Comparison of ENCODE assay signal across 8 cellular contexts in genomic region chrX:119004920-119005524, GRCh38. TPM values are rescaled to one million over a fixed set of nuclear protein-coding genes. Genes with fewer than 3 reads are reported as not detected.
DNase-seq lines count a peak whose midpoint lies in the region; ATAC-seq, FAIRE-seq and TF ChIP-seq lines count a peak whose summit lies in the region.

No MANE protein-coding gene starts in this region.

- no peak overlapping the region for H3K9ac ChIP-seq in K562 (ENCODE audit: insufficient read depth in 1 of 2, low read depth in 2 of 2, low read length in 2 of 2)

- no peaks in the 10 kb centered on the region for H3K9me3 ChIP-seq in K562 (replicated peaks; ENCODE audit: control insufficient read depth, insufficient read depth, low read depth, low read length)

- POLR2A ChIA-PET in K562 (lab: Yijun Ruan, JAX) = no interaction called here

- no peak overlapping the region for H3K4me2 ChIP-seq in K562 (ENCODE audit: insufficient read depth, low read length)

- no peaks in the 10 kb centered on the region; a peak in 1 of 5 replicates for H3K4me1 ChIP-seq in K562 (replicated peaks in 1 of 2; ENCODE audit: control insufficient read depth in 2 of 2, insufficient read depth in 2 of 2, low read length in 2 of 2)

- H4K20me1 ChIP-seq in K562 (replicated peaks; ENCODE audit: control insufficient read depth, insufficient read depth, low read length) = no peaks in the 10 kb centered on the region

- WGBS in K562 (ENCODE audit: insufficient coverage, low coverage, missing lambda C conversion rate) = 8% methylated on average over 4 of the region's 5 CpGs

- H3K4me3 ChIP-seq in LNCaP clone FGC (ENCODE audit: low read depth, low read length) = no peak overlapping the region
- no peak overlapping the region for H3K4me3 ChIP-seq in K562
- no peak overlapping the region for H3K4me3 ChIP-seq in kidney epithelial cell (ENCODE audit: low read depth, low read length)

- peak; percentile 80 for TF ChIP-seq CTCF in LNCaP clone FGC (IDR thresholded peaks at IDR 0.05; ENCODE audit: control insufficient read depth, extremely low read depth, insufficient read depth)
- peak; percentile 67 to 87 (median 69) for TF ChIP-seq CTCF in K562 (IDR thresholded peaks at IDR 0.05 in 2 of 3, conservative IDR thresholded peaks at IDR 0.05 in 1 of 3; ENCODE audit: insufficient read depth in 2 of 3, low read depth in 1 of 3, low read length in 3 of 3)
- TF ChIP-seq CTCF in kidney epithelial cell (IDR thresholded peaks at IDR 0.05; ENCODE audit: insufficient read depth, low read length, poor library complexity, severe bottlenecking) = peak; percentile 92

- H3K27me3 ChIP-seq in K562 (ENCODE audit: control insufficient read depth in 2 of 2, insufficient read depth in 2 of 2, low read length in 2 of 2) (no peaks in the 10 kb centered on the region), kidney epithelial cell (ENCODE audit: control insufficient read depth, insufficient read depth, low read length) (no peaks in the 10 kb centered on the region)

- CTCF ChIA-PET in K562 (lab: Yijun Ruan, JAX; ENCODE audit: low intra/inter-chr PET ratio) = interaction anchor here (1.8 kb wide), 1 partner anchor 62 kb away, joined by 11 read pairs; no protein-coding TSS in a partner anchor

- ATAC-seq in GM21619 (IDR thresholded peaks at IDR 0.05; ENCODE audit: unreplicated experiment) = peak; percentile 61
- peak; percentile 97 for ATAC-seq in K562
- ATAC-seq in GM21381 (IDR thresholded peaks at IDR 0.05; ENCODE audit: unreplicated experiment) = no peak

- peak; percentile 39 to 59; a peak in 3 of 4 replicates for TF ChIP-seq RAD21 in K562 (CRISPR knock-in tag; conservative IDR thresholded peaks at IDR 0.05 in 1 of 2, IDR thresholded peaks at IDR 0.05 in 1 of 2)

- no peak for TF ChIP-seq EP300 in K562 (IDR thresholded peaks at IDR 0.05; ENCODE audit: low read length)

- no TSS peak for BruUV-seq in K562 (replicated peaks; lab: Mats Ljungman, UMichigan)

- DNase-seq in ELF-1 (ENCODE audit: low read depth, low spot score) = peak; percentile 87
- no peak for DNase-seq in LNCaP clone FGC (ENCODE audit: low read depth)
- peak; percentile 7 for DNase-seq in T-helper 22 cell (ENCODE audit: low read depth)
- DNase-seq in K562 (ENCODE audit: extremely low read depth in 1 of 4, low spot score in 3 of 4) = peak; percentile 45 to 52 (median 47)
- DNase-seq in kidney epithelial cell (ENCODE audit: low read depth) = no peak
- DNase-seq in stimulated activated CD4-positive, alpha-beta T cell treated with anti-CD3 and anti-CD28 coated beads, Interleukin-2, amount 100 ng/mL, for 4 hours (ENCODE audit: low read depth) = peak; percentile 26

- H3K79me2 ChIP-seq in K562 (ENCODE audit: control insufficient read depth, insufficient read depth, low read length) = no peaks in the 10 kb centered on the region

- H3K36me3 ChIP-seq in K562 (ENCODE audit: control insufficient read depth, insufficient read depth, low read length) (peaks cover 28% of the 10 kb centered on the region; the same call in 2 of the 3 replicates), kidney epithelial cell (ENCODE audit: control insufficient read depth, insufficient read depth, low read length) (no peaks in the 10 kb centered on the region)

- H2AFZ ChIP-seq in K562 (ENCODE audit: low read depth, low read length) = no peak overlapping the region

- H3K9me1 ChIP-seq in K562 (ENCODE audit: control insufficient read depth, insufficient read depth, low read length) = no peaks in the 10 kb centered on the region

- in situ Hi-C loops in K562 (cut with MboI) = no loop called here

- H3K27ac ChIP-seq in K562 (ENCODE audit: extremely low read depth, low read depth, low read length) = no peak overlapping the region

- TF ChIP-seq POLR2A in K562 (conservative IDR thresholded peaks at IDR 0.05) = no peak

- intact Hi-C loops in K562 (cut with micrococcal nuclease) = loop anchor here (1.0 to 5.0 kb wide), 2 partner anchors 62 to 159 kb away; no protein-coding TSS in a partner anchor

- FAIRE-seq in K562 (lab: Jason Lieb, UNC) = peak; percentile 84

TF ChIP-seq in K562, 482 proteins besides CTCF, POLR2A, EP300 and RAD21 (continues in another document):
- TF ChIP-seq RCOR1 (IDR thresholded peaks at IDR 0.05; ENCODE audit: borderline replicate concordance in 1 of 2, low read depth in 2 of 2, low read length in 2 of 2) = no peak
- TF ChIP-seq TCF3 (CRISPR knock-in tag; IDR thresholded peaks at IDR 0.05) = 0 out of 2 replicates have a peak, but pooled peaks have one; percentile 9
- TF ChIP-seq JUND (IDR thresholded peaks at IDR 0.05; ENCODE audit: borderline replicate concordance, low read depth, low read length) = 0 out of 2 replicates have a peak, but pooled peaks have one; percentile 23
- TF ChIP-seq JUND (tag; IDR thresholded peaks at IDR 0.05; ENCODE audit: borderline replicate concordance, low read depth, low read length) = no peak
- peak; percentile 46 for TF ChIP-seq CTCFL (IDR thresholded peaks at IDR 0.05; ENCODE audit: borderline replicate concordance, insufficient read depth, low read depth, low read length, poor library complexity, severe bottlenecking)
- no peak for TF ChIP-seq PBX2 (CRISPR knock-in tag; IDR thresholded peaks at IDR 0.05; ENCODE audit: low read depth)
- TF ChIP-seq PBX2 (tag; conservative IDR thresholded peaks at IDR 0.05; ENCODE audit: low read depth) = no peak
- no peak for TF ChIP-seq KDM5B (IDR thresholded peaks at IDR 0.05; ENCODE audit: insufficient replicate concordance, low read depth, low read length)

RNA-seq across cellular contexts. Expression of gene LONRF3, which starts 30.6 kb away (rescaled TPM):
- total RNA-seq in K562 (2011; cell fraction: chromatin; rRNA removed; ENCODE audit: low replicate concordance) = 24.1 and 26.9 TPM in 2 replicates
- 16.5 and 16.6 TPM in 2 replicates for total RNA-seq in K562 (2011; cell fraction: nucleolus; rRNA removed)
- 14.7 and 16.6 TPM in 2 replicates for total RNA-seq in K562 (2011; cell fraction: nucleoplasm; rRNA removed)
- total RNA-seq in K562 (2014; rRNA removed) (10.3 and 10.6 TPM in 2 replicates), K562 (2014; rRNA removed; fragmentation: Illumina TruSeq; extraction: Trizol) (10.9 and 11.2 TPM in 2 replicates), K562 (2015; rRNA removed; fragmentation: Illumina TruSeq; extraction: Trizol) (4.4 and 5.2 TPM in 2 replicates), K562 (2021) (9.4 and 10.1 TPM in 2 replicates), kidney epithelial cell (7.2 and 8.1 TPM in 2 replicates)
- polyA plus RNA-seq in K562 (2011; rRNA removed) (13.3 and 22.0 TPM in 2 replicates), K562 (2014; fragmentation: Illumina TruSeq; extraction: Trizol) (8.7 and 8.9 TPM in 2 replicates), K562 (2014; fragmentation: Nextera tagmentation; extraction: Ambion mirVana) (1 to 10 TPM; 1.3 to 1.4 TPM), K562 (2014; rRNA removed) (4.8 and 8.7 TPM in 2 replicates)
- polyA plus RNA-seq in K562 (2011; cell fraction: cytosol; rRNA removed) = 8.5 and 10.3 TPM in 2 replicates
- 13.2 and 19.5 TPM in 2 replicates for polyA plus RNA-seq in K562 (2011; cell fraction: nucleus; rRNA removed)
- 5.1 and 5.7 TPM in 2 replicates for polyA plus RNA-seq in K562 (2012)
- 26.7 and 41.6 TPM in 2 replicates for polyA minus RNA-seq in K562 (2011; rRNA and poly(A)+ RNA removed)
- polyA minus RNA-seq in K562 (2011; cell fraction: cytosol; rRNA and poly(A)+ RNA removed) = 10.6 and 15.7 TPM in 2 replicates
- polyA minus RNA-seq in K562 (2011; cell fraction: nucleus; rRNA and poly(A)+ RNA removed) = 17.9 and 19.1 TPM in 2 replicates

Comparison
In these comparisons a context has a peak if more than half of its experiments do, and no peak if none do; other contexts are left out.
1. DNase-seq: peak in ELF-1 (single experiment), T-helper 22 cell (single experiment), K562 (4 of 4) and stimulated activated CD4-positive, alpha-beta T cell treated with anti-CD3 and anti-CD28 coated beads, Interleukin-2, amount 100 ng/mL, for 4 hours (single experiment); none in LNCaP clone FGC (single experiment) and kidney epithelial cell (single experiment).
2. Peak in every context shown above with its lines, with median percentiles within 50 percentile points of each other: CTCF ChIP-seq.